ENCODE assay signal across 1 cellular context in genomic region chr6:142784344-142784743, GRCh38.
TF ChIP-seq lines count a peak whose summit lies in the region.

No MANE protein-coding gene starts in this region.

TF ChIP-seq in GM12878, 131 proteins besides CTCF, POLR2A, EP300 and RAD21 (continued from another document):
- TF ChIP-seq BCLAF1 (IDR thresholded peaks at IDR 0.05) (no peak), TCF7 (IDR thresholded peaks at IDR 0.05; ENCODE audit: borderline replicate concordance) (peak; percentile 36; the same call in 1 of the 2 replicates)
